9 cellular contexts compared by ENCODE assay signal in the genomic region with DNA sequence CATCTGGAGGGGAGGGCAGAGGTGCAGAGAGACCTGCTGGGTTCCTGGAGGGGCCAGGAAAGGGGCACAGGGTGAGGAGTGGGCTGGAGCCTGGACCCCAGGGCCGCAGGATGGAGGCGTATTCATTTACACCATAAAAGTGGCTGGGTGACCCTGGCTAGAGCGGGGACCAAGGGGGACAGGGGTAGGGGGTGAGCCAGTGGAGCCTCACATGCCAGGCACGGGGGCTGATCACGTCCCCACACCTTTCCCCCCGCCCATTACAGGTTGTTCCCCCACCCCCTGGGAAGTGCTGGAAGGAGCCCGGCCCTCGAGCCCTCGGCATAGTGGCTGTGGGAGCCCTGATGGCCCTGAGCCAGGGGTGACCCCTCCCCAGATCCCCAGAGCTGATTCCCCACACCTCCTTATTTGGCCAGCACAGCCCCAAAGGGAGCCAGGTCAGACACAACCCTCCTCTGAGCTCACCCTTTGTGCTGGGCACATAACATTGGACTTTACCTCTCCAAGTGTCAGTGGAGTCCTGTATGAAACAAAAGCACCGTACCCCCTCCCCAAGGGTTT. TPM values are rescaled to one million over a fixed set of nuclear protein-coding genes. Genes with fewer than 3 reads are reported as not detected.
DNase-seq lines count a peak whose midpoint lies in the region; ATAC-seq, FAIRE-seq and TF ChIP-seq lines count a peak whose summit lies in the region.
"Had no signal": no experiment of that assay in that cellular context is flagged by ENCODE, and none has a peak within 500 bp of the region (broad histone marks: within the 10 kb centered on the region; RNA-seq: fewer than 3 reads in every experiment).

No MANE protein-coding gene starts in this region.

- intact Hi-C loops in K562 (cut with micrococcal nuclease) = no loop called here

- TF ChIP-seq CTCF in AG04449 (IDR thresholded peaks at IDR 0.05; ENCODE audit: insufficient read depth, low read length, missing control alignments) (no peak), K562 (IDR thresholded peaks at IDR 0.05 in 2 of 3, conservative IDR thresholded peaks at IDR 0.05 in 1 of 3; ENCODE audit: insufficient read depth in 2 of 3, low read depth in 1 of 3, low read length in 3 of 3) (no peak)

- H4K20me1 ChIP-seq in K562 (replicated peaks; ENCODE audit: control insufficient read depth, insufficient read depth, low read length) = peaks cover 4% of the 10 kb centered on the region; the same call in 1 of the 2 replicates

- FAIRE-seq in K562 (lab: Jason Lieb, UNC) = peak; percentile 72
- FAIRE-seq: colon had no signal

- ATAC-seq in K562 (no peak; the same call in 1 of the 3 replicates), HG02852 (IDR thresholded peaks at IDR 0.05; ENCODE audit: unreplicated experiment) (no peak)

- H2AFZ ChIP-seq in K562 (ENCODE audit: low read depth, low read length) = peak overlapping the region; percentile 66; the same call in 1 of the 2 replicates

- H3K9me3 ChIP-seq in HAP-1 = no peaks in the 10 kb centered on the region
- no peaks in the 10 kb centered on the region for H3K9me3 ChIP-seq in K562 (replicated peaks; ENCODE audit: control insufficient read depth, insufficient read depth, low read depth, low read length)
- H3K9me3 ChIP-seq in mononuclear cell (ENCODE audit: low read depth, low read length) = no peaks in the 10 kb centered on the region

- no peaks in the 10 kb centered on the region for H3K9me1 ChIP-seq in K562 (ENCODE audit: control insufficient read depth, insufficient read depth, low read length)

- POLR2A ChIA-PET in AG04449 (lab: Yijun Ruan, JAX) (interaction anchor here (0.7 to 1.6 kb wide), 5 partner anchors 10 to 173 kb away, joined by 3 to 9 read pairs (median 5); a partner anchor contains a TSS), K562 (lab: Yijun Ruan, JAX) (interaction anchor here (0.6 to 4.9 kb wide), 6 partner anchors 8 to 43 kb away, joined by 3 to 55 read pairs (median 6); no protein-coding TSS in a partner anchor)

- peaks cover 37% of the 10 kb centered on the region for H3K79me2 ChIP-seq in K562 (ENCODE audit: control insufficient read depth, insufficient read depth, low read length)

- in situ Hi-C loops in HAP-1 (cut with MboI; ENCODE audit: low sequenced_read_pairs) (no loop called here), K562 (cut with MboI) (no loop called here)

- H3K4me3 ChIP-seq in AG04449 (ENCODE audit: low read depth, low read length) (peak overlapping the region; percentile 73), HAP-1 (peak overlapping the region; percentile 51), K562 (peak overlapping the region; percentile 92), mononuclear cell (ENCODE audit: low read length) (peak overlapping the region; percentile 72)

- DNase-seq in AG04449 (ENCODE audit: low read depth, low spot score) (no peak), HAP-1 (ENCODE audit: low spot score in 2 of 2) (no peak), K562 (ENCODE audit: extremely low read depth in 1 of 4, low spot score in 3 of 4) (peak in 3 of 4 experiments; percentile 44 to 52 (median 49)), dedifferentiated amniotic fluid mesenchymal stem cell (ENCODE audit: extremely low spot score) (no peak), SIG-M5 (lab: John Stamatoyannopoulos, UW) (no peak), NCI-H2196 (lab: John Stamatoyannopoulos, UW; ENCODE audit: unreplicated experiment) (no peak)

- H3K27me3 ChIP-seq in HAP-1 (ENCODE audit: low read depth) (no peaks in the 10 kb centered on the region), K562 (ENCODE audit: control insufficient read depth in 2 of 2, insufficient read depth in 2 of 2, low read length in 2 of 2) (no peaks in the 10 kb centered on the region), mononuclear cell (ENCODE audit: insufficient read depth, low read length) (no peaks in the 10 kb centered on the region)

- H3K4me2 ChIP-seq in K562 (ENCODE audit: insufficient read depth, low read length) = peak overlapping the region; percentile 74

- H3K4me1 ChIP-seq in HAP-1 = peaks cover 19% of the 10 kb centered on the region
- H3K4me1 ChIP-seq in K562 (replicated peaks in 1 of 2; ENCODE audit: control insufficient read depth in 2 of 2, insufficient read depth in 2 of 2, low read length in 2 of 2) = peaks cover 44 to 88% of the 10 kb centered on the region in 2 experiments
- peaks cover 57% of the 10 kb centered on the region for H3K4me1 ChIP-seq in mononuclear cell (ENCODE audit: insufficient read depth, low read length)

- H3K9ac ChIP-seq in K562 (ENCODE audit: insufficient read depth in 1 of 2, low read depth in 2 of 2, low read length in 2 of 2) = peak overlapping the region; percentile 72 to 90

- peak overlapping the region; percentile 83 for H3K27ac ChIP-seq in K562 (ENCODE audit: extremely low read depth, low read depth, low read length)

- WGBS in K562 (ENCODE audit: insufficient coverage, low coverage, missing lambda C conversion rate) = 9% methylated on average over 4 of the region's 10 CpGs

- no peak for TF ChIP-seq EP300 in K562 (IDR thresholded peaks at IDR 0.05; ENCODE audit: low read length)

- H3K36me3 ChIP-seq in HAP-1 (replicated peaks) (peaks cover 11% of the 10 kb centered on the region), K562 (ENCODE audit: control insufficient read depth, insufficient read depth, low read length) (peaks cover 45% of the 10 kb centered on the region; the same call in 1 of the 3 replicates)

- BruUV-seq in K562 (replicated peaks; lab: Mats Ljungman, UMichigan) = no TSS peak

- no peak for TF ChIP-seq RAD21 in K562 (CRISPR knock-in tag; conservative IDR thresholded peaks at IDR 0.05 in 1 of 2, IDR thresholded peaks at IDR 0.05 in 1 of 2)

- CTCF ChIA-PET in AG04449 (lab: Yijun Ruan, JAX) = interaction anchor here (0.8 to 1.0 kb wide), 3 partner anchors 9 to 169 kb away, joined by 3 read pairs; a partner anchor contains a TSS
- CTCF ChIA-PET in K562 (lab: Yijun Ruan, JAX; ENCODE audit: low intra/inter-chr PET ratio) = no interaction called here

- no peak for TF ChIP-seq POLR2A in K562 (conservative IDR thresholded peaks at IDR 0.05)

RNA-seq across cellular contexts. Expression of a gene that starts 0.8 kb away (rescaled TPM):
- 106 and 531 TPM in 2 replicates for total RNA-seq in K562 (2011; cell fraction: chromatin; rRNA removed; ENCODE audit: low replicate concordance)
- 492 and 517 TPM in 2 replicates for total RNA-seq in K562 (2011; cell fraction: nucleolus; rRNA removed)
- 190 and 232 TPM in 2 replicates for total RNA-seq in K562 (2011; cell fraction: nucleoplasm; rRNA removed)
- 78.0 and 82.8 TPM in 2 replicates for total RNA-seq in K562 (2014; rRNA removed)
- total RNA-seq in K562 (2014; rRNA removed; fragmentation: Illumina TruSeq; extraction: Trizol) = 2.5 and 5.5 TPM in 2 replicates
- 24.4 and 28.7 TPM in 2 replicates for total RNA-seq in K562 (2015; rRNA removed; fragmentation: Illumina TruSeq; extraction: Trizol)
- 96.4 and 108 TPM in 2 replicates for total RNA-seq in K562 (2021)
- polyA plus RNA-seq in K562 (2011; rRNA removed) = 31.1 and 72.7 TPM in 2 replicates
- 56.1 and 92.6 TPM in 2 replicates for polyA plus RNA-seq in K562 (2011; cell fraction: cytosol; rRNA removed)
- polyA plus RNA-seq in K562 (2011; cell fraction: nucleus; rRNA removed) = 923 and 1,215 TPM in 2 replicates
- 55.4 and 115 TPM in 2 replicates for polyA plus RNA-seq in K562 (2012)
- polyA plus RNA-seq in K562 (2014; fragmentation: Illumina TruSeq; extraction: Trizol) = 13.1 and 33.3 TPM in 2 replicates
- polyA plus RNA-seq in K562 (2014; fragmentation: Nextera tagmentation; extraction: Ambion mirVana) = 1 to 10 TPM in 1 of 2 experiments, under 1 TPM in 1; 0.49 to 1.9 TPM
- 113 and 143 TPM in 2 replicates for polyA plus RNA-seq in K562 (2014; rRNA removed)
- 9.7 and 11.0 TPM in 2 replicates for polyA minus RNA-seq in K562 (2011; rRNA and poly(A)+ RNA removed)
- 28.2 and 33.0 TPM in 2 replicates for polyA minus RNA-seq in K562 (2011; cell fraction: cytosol; rRNA and poly(A)+ RNA removed)
- 139 and 154 TPM in 2 replicates for polyA minus RNA-seq in K562 (2011; cell fraction: nucleus; rRNA and poly(A)+ RNA removed)
- 213 TPM for total RNA-seq in mononuclear cell

RNA-seq across cellular contexts. Expression of a gene that starts 9.1 kb away (rescaled TPM):
- total RNA-seq in K562 (2011; cell fraction: chromatin; rRNA removed; ENCODE audit: low replicate concordance) = 41.2 and 158 TPM in 2 replicates
- 168 and 170 TPM in 2 replicates for total RNA-seq in K562 (2011; cell fraction: nucleolus; rRNA removed)
- 99.4 and 102 TPM in 2 replicates for total RNA-seq in K562 (2011; cell fraction: nucleoplasm; rRNA removed)
- total RNA-seq in K562 (2014; rRNA removed) (351 and 419 TPM in 2 replicates), K562 (2014; rRNA removed; fragmentation: Illumina TruSeq; extraction: Trizol) (60.0 and 91.3 TPM in 2 replicates), K562 (2015; rRNA removed; fragmentation: Illumina TruSeq; extraction: Trizol) (146 and 150 TPM in 2 replicates), K562 (2021) (271 and 294 TPM in 2 replicates), mononuclear cell (22.1 TPM)
- polyA plus RNA-seq in K562 (2011; rRNA removed) (67.2 and 68.7 TPM in 2 replicates), K562 (2014; fragmentation: Illumina TruSeq; extraction: Trizol) (101 and 156 TPM in 2 replicates), K562 (2014; fragmentation: Nextera tagmentation; extraction: Ambion mirVana) (10 to 100 TPM; 36.5 to 65.1 TPM), K562 (2014; rRNA removed) (241 and 257 TPM in 2 replicates)
- polyA plus RNA-seq in K562 (2011; cell fraction: cytosol; rRNA removed) = 181 and 505 TPM in 2 replicates
- polyA plus RNA-seq in K562 (2011; cell fraction: nucleus; rRNA removed) = 116 and 178 TPM in 2 replicates
- 247 and 317 TPM in 2 replicates for polyA plus RNA-seq in K562 (2012)
- 28.2 and 47.3 TPM in 2 replicates for polyA minus RNA-seq in K562 (2011; rRNA and poly(A)+ RNA removed)
- polyA minus RNA-seq in K562 (2011; cell fraction: cytosol; rRNA and poly(A)+ RNA removed) = 128 and 135 TPM in 2 replicates
- polyA minus RNA-seq in K562 (2011; cell fraction: nucleus; rRNA and poly(A)+ RNA removed) = 55.5 and 65.1 TPM in 2 replicates

RNA-seq across cellular contexts. Expression of a gene that starts 29.5 kb away (rescaled TPM):
- total RNA-seq in K562 (2011; cell fraction: chromatin; rRNA removed; ENCODE audit: low replicate concordance) = 0.14 and 0.70 TPM in 2 replicates
- 0.13 and 0.17 TPM in 2 replicates for total RNA-seq in K562 (2011; cell fraction: nucleolus; rRNA removed)
- total RNA-seq in K562 (2011; cell fraction: nucleoplasm; rRNA removed) = 0.07 and 0.15 TPM in 2 replicates
- total RNA-seq in K562 (2014; rRNA removed) (0.37 TPM in 1 of 2 replicates, not detected in the other), K562 (2014; rRNA removed; fragmentation: Illumina TruSeq; extraction: Trizol) (0.04 TPM in 1 of 2 replicates, not detected in the other), K562 (2015; rRNA removed; fragmentation: Illumina TruSeq; extraction: Trizol) (0.07 and 0.08 TPM in 2 replicates), K562 (2021) (0.13 and 0.35 TPM in 2 replicates), mononuclear cell (19.6 TPM)
- polyA plus RNA-seq in K562 (2011; rRNA removed) (0.10 and 0.19 TPM in 2 replicates), K562 (2014; fragmentation: Illumina TruSeq; extraction: Trizol) (0.06 and 0.15 TPM in 2 replicates), K562 (2014; fragmentation: Nextera tagmentation; extraction: Ambion mirVana) (under 1 TPM in 1 of 2 experiments, not detected in 1; 0.01 TPM), K562 (2014; rRNA removed) (0.21 and 0.43 TPM in 2 replicates)
- 0.18 and 0.36 TPM in 2 replicates for polyA plus RNA-seq in K562 (2011; cell fraction: cytosol; rRNA removed)
- 0.21 and 0.30 TPM in 2 replicates for polyA plus RNA-seq in K562 (2011; cell fraction: nucleus; rRNA removed)
- 0.42 and 1.4 TPM in 2 replicates for polyA plus RNA-seq in K562 (2012)
- 0.03 TPM in 1 of 2 replicates, not detected in the other for polyA minus RNA-seq in K562 (2011; rRNA and poly(A)+ RNA removed)
- 1.5 TPM in 1 of 2 replicates, not detected in the other for polyA minus RNA-seq in K562 (2011; cell fraction: cytosol; rRNA and poly(A)+ RNA removed)
- 0.11 and 0.54 TPM in 2 replicates for polyA minus RNA-seq in K562 (2011; cell fraction: nucleus; rRNA and poly(A)+ RNA removed)

RNA-seq across cellular contexts. Expression of a gene that starts 35.7 kb away (rescaled TPM):
- total RNA-seq in K562 (2011; cell fraction: chromatin; rRNA removed; ENCODE audit: low replicate concordance) = 14.0 and 42.4 TPM in 2 replicates
- 38.0 and 40.8 TPM in 2 replicates for total RNA-seq in K562 (2011; cell fraction: nucleolus; rRNA removed)
- total RNA-seq in K562 (2011; cell fraction: nucleoplasm; rRNA removed) = 17.3 and 24.9 TPM in 2 replicates
- total RNA-seq in K562 (2014; rRNA removed) (10.1 and 12.2 TPM in 2 replicates), K562 (2014; rRNA removed; fragmentation: Illumina TruSeq; extraction: Trizol) (3.7 and 4.3 TPM in 2 replicates), K562 (2015; rRNA removed; fragmentation: Illumina TruSeq; extraction: Trizol) (2.3 and 3.3 TPM in 2 replicates), K562 (2021) (13.6 and 14.1 TPM in 2 replicates), mononuclear cell (62.7 TPM)
- polyA plus RNA-seq in K562 (2011; rRNA removed) (8.6 and 10.0 TPM in 2 replicates), K562 (2014; fragmentation: Illumina TruSeq; extraction: Trizol) (5.1 and 6.5 TPM in 2 replicates), K562 (2014; fragmentation: Nextera tagmentation; extraction: Ambion mirVana) (under 1 TPM; 0.10 to 0.17 TPM), K562 (2014; rRNA removed) (7.3 and 11.6 TPM in 2 replicates)
- polyA plus RNA-seq in K562 (2011; cell fraction: cytosol; rRNA removed) = 11.3 and 17.7 TPM in 2 replicates
- 30.9 and 40.1 TPM in 2 replicates for polyA plus RNA-seq in K562 (2011; cell fraction: nucleus; rRNA removed)
- polyA plus RNA-seq in K562 (2012) = 6.5 and 9.5 TPM in 2 replicates
- 5.2 and 8.3 TPM in 2 replicates for polyA minus RNA-seq in K562 (2011; rRNA and poly(A)+ RNA removed)
- 9.3 and 11.6 TPM in 2 replicates for polyA minus RNA-seq in K562 (2011; cell fraction: cytosol; rRNA and poly(A)+ RNA removed)
- 12.3 and 12.5 TPM in 2 replicates for polyA minus RNA-seq in K562 (2011; cell fraction: nucleus; rRNA and poly(A)+ RNA removed)

Comparison
In these comparisons a context has a peak if more than half of its experiments do, and no peak if none do; other contexts are left out.
1. DNase-seq: peak in K562 (3 of 4); none in AG04449 (single experiment), HAP-1 (0 of 2), dedifferentiated amniotic fluid mesenchymal stem cell (single experiment), SIG-M5 (single experiment) and NCI-H2196 (single experiment).
2. RNA of a gene that starts 29.5 kb away (total RNA-seq): 19.6 TPM in mononuclear cell (single experiment); 0.04 to 0.70 TPM in K562; every median in the first group is over 10 times any median in the second.
3. Peak in every context shown above with its lines, with median percentiles within 50 percentile points of each other: H3K4me3 ChIP-seq.